Comparison of ENCODE assay signal across 8 cellular contexts in the genomic region with DNA sequence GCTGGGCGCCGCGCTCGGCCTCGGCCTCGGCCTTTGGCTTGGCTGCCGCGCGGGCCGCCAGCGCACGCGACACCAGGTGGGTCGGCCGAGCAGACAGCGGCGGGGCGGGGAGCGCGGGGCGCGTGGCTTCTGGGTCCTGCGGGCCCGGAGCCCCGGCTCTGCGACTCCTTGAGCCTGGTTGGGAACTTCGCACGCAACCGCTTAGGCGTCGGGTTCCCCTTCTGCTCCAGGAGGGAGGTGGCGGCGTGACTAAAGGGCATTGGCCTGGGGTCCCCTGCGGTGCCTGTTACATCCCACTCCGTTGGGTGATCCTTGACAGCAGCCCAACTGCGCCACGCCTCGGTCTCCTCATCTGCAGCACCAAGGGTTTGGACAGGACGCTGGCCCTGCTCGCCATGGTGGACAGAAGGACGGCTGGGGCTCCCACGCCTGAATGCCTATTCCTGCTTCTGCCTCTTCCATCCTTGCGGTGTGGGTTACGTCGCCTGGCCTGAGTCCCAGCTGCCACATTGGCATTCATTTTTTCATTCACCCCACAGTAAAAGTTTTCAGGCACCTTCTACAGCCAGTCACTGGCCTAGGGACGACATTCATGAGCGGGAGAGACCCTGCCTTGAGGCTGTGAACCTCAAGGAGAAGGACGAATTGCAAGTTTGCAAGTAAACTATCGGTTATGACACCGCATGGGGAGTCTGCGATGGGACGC. TPM values are rescaled to one million over a fixed set of nuclear protein-coding genes. Genes with fewer than 3 reads are reported as not detected.
DNase-seq lines count a peak whose midpoint lies in the region; ATAC-seq and TF ChIP-seq lines count a peak whose summit lies in the region.

No MANE protein-coding gene starts in this region.

- H3K4me1 Mint-ChIP-seq in progenitor cell of endocrine pancreas (ENCODE audit: low read depth) = peaks cover 28% of the 10 kb centered on the region
- H3K4me1 Mint-ChIP-seq in naive thymus-derived CD8-positive, alpha-beta T cell = peaks cover 10 to 26% (median 16%) of the 10 kb centered on the region in 4 donors

- peaks cover 11% of the 10 kb centered on the region for H3K36me3 Mint-ChIP-seq in progenitor cell of endocrine pancreas (ENCODE audit: insufficient read depth)
- peaks cover 0 to 25% (median 4%) of the 10 kb centered on the region in 3 donors for H3K36me3 Mint-ChIP-seq in naive thymus-derived CD8-positive, alpha-beta T cell

- H3K36me3 ChIP-seq in SK-N-SH (replicated peaks in 1 of 2; ENCODE audit: control insufficient read depth in 1 of 2, insufficient read depth in 2 of 2, low read length in 1 of 2) = peaks cover 0 to 12% of the 10 kb centered on the region in 2 experiments
- no peaks in the 10 kb centered on the region for H3K36me3 ChIP-seq in effector memory CD4-positive, alpha-beta T cell (ENCODE audit: control insufficient read depth, insufficient read depth, low read length)

- TF ChIP-seq EP300 in SK-N-SH (IDR thresholded peaks at IDR 0.05; ENCODE audit: borderline replicate concordance in 1 of 2, low read depth in 1 of 2, low read length in 1 of 2) = no peak

- H3K4me3 Mint-ChIP-seq in progenitor cell of endocrine pancreas (ENCODE audit: low read depth) = peak overlapping the region; percentile 79
- peak overlapping the region in 2 of 10 donors; percentile 58 to 65 for H3K4me3 Mint-ChIP-seq in naive thymus-derived CD8-positive, alpha-beta T cell

- H3K9me3 ChIP-seq in SK-N-SH = no peaks in the 10 kb centered on the region
- H3K9me3 ChIP-seq in effector memory CD4-positive, alpha-beta T cell (ENCODE audit: control insufficient read depth, low read length) = no peaks in the 10 kb centered on the region

- H3K4me2 ChIP-seq in SK-N-SH = peak overlapping the region; percentile 81

- H3K27me3 Mint-ChIP-seq in progenitor cell of endocrine pancreas = no peaks in the 10 kb centered on the region
- peaks cover 19 to 62% (median 39%) of the 10 kb centered on the region in 5 donors for H3K27me3 Mint-ChIP-seq in naive thymus-derived CD8-positive, alpha-beta T cell

- TF ChIP-seq CTCF in SK-N-SH (IDR thresholded peaks at IDR 0.05) (no peak), progenitor cell of endocrine pancreas (IDR thresholded peaks at IDR 0.05; ENCODE audit: unreplicated experiment) (no peak)

- peak overlapping the region; percentile 86 for H3K27ac Mint-ChIP-seq in progenitor cell of endocrine pancreas
- H3K27ac Mint-ChIP-seq in naive thymus-derived CD8-positive, alpha-beta T cell = no peak overlapping the region

- H3K79me2 ChIP-seq in SK-N-SH (ENCODE audit: insufficient read depth) = peaks cover 51% of the 10 kb centered on the region

- H3K27me3 ChIP-seq in SK-N-SH (ENCODE audit: insufficient read depth) = no peaks in the 10 kb centered on the region
- H3K27me3 ChIP-seq in effector memory CD4-positive, alpha-beta T cell (replicated peaks; ENCODE audit: control insufficient read depth, insufficient read depth, low read length, poor library complexity, severe bottlenecking) = peaks cover 12% of the 10 kb centered on the region

- CTCF ChIA-PET in SK-N-SH (lab: Yijun Ruan, JAX) = interaction anchor here (0.6 to 1.6 kb wide), 4 partner anchors 23 to 317 kb away, joined by 3 to 4 read pairs (median 3); no protein-coding TSS in a partner anchor

- peaks cover 3 to 28% of the 10 kb centered on the region in 2 experiments; a peak in 1 of 4 replicates for H3K4me1 ChIP-seq in SK-N-SH (ENCODE audit: control insufficient read depth in 1 of 2, insufficient read depth in 2 of 2, low read depth in 1 of 2, low read length in 1 of 2)
- no peaks in the 10 kb centered on the region for H3K4me1 ChIP-seq in effector memory CD4-positive, alpha-beta T cell (ENCODE audit: control insufficient read depth, insufficient read depth, low read length, poor library complexity, severe bottlenecking)

- DNase-seq in NCI-H2227 (lab: John Stamatoyannopoulos, UW; ENCODE audit: unreplicated experiment) = peak; percentile 48
- no peak for DNase-seq in NCI-H2227 treated with DMSO at 0.1 percent for 48 hours (lab: John Stamatoyannopoulos, UW)
- DNase-seq in SK-N-SH = no peak
- DNase-seq in fibroblast of peridontal ligament (ENCODE audit: extremely low read depth) = peak; percentile 45
- DNase-seq in progenitor cell of endocrine pancreas (ENCODE audit: low spot score, unreplicated experiment) = no peak
- no peak for DNase-seq in naive thymus-derived CD8-positive, alpha-beta T cell
- DNase-seq in NCI-H2029 treated with DMSO at 0.1 percent for 48 hours (lab: John Stamatoyannopoulos, UW) = no peak
- DNase-seq in effector memory CD4-positive, alpha-beta T cell = no peak

- H3K4me3 ChIP-seq in SK-N-SH (ENCODE audit: low read depth in 2 of 2, low read length in 1 of 2) = peak overlapping the region; percentile 65 to 75
- no peak overlapping the region for H3K4me3 ChIP-seq in effector memory CD4-positive, alpha-beta T cell (ENCODE audit: insufficient read depth, low read depth, low read length, poor library complexity, severe bottlenecking)

- H3K27ac ChIP-seq in SK-N-SH (ENCODE audit: low read depth in 2 of 2, low read length in 1 of 2) = peak overlapping the region; percentile 10 to 79; a peak in 3 of 4 replicates
- H3K27ac ChIP-seq in effector memory CD4-positive, alpha-beta T cell (ENCODE audit: insufficient read depth, low read length, poor library complexity, severe bottlenecking) = no peak overlapping the region

- POLR2A ChIA-PET in SK-N-SH (lab: Yijun Ruan, JAX) = no interaction called here
- POLR2A ChIA-PET in naive thymus-derived CD8-positive, alpha-beta T cell (lab: Charles Lee) = no interaction called here

- no peak for ATAC-seq in naive thymus-derived CD8-positive, alpha-beta T cell

- peaks cover 5% of the 10 kb centered on the region for H3K9me3 Mint-ChIP-seq in progenitor cell of endocrine pancreas (ENCODE audit: low read depth)
- peaks cover 0 to 33% (median 23%) of the 10 kb centered on the region in 9 donors for H3K9me3 Mint-ChIP-seq in naive thymus-derived CD8-positive, alpha-beta T cell

- no peak; the same call in 1 of the 2 replicates for TF ChIP-seq RAD21 in SK-N-SH (IDR thresholded peaks at IDR 0.05; ENCODE audit: low read length)

- WGBS in SK-N-SH (ENCODE audit: low lambda C conversion rate) = 44% methylated on average over 12 of the region's 52 CpGs

- H2AFZ ChIP-seq in SK-N-SH (ENCODE audit: low read depth) = peak overlapping the region; percentile 71

- H3K9me2 ChIP-seq in SK-N-SH = no peaks in the 10 kb centered on the region

- H4K20me1 ChIP-seq in SK-N-SH (ENCODE audit: insufficient read depth) = no peaks in the 10 kb centered on the region

- H3F3A ChIP-seq in SK-N-SH (replicated peaks; ENCODE audit: insufficient read depth) = no peaks in the 10 kb centered on the region

- peak overlapping the region; percentile 65 for H3K9ac ChIP-seq in SK-N-SH

TF ChIP-seq in SK-N-SH, 30 proteins besides CTCF, POLR2A, EP300 and RAD21:
- TF ChIP-seq FOXJ3 (CRISPR knock-in tag; IDR thresholded peaks at IDR 0.05) (0 out of 2 replicates have a peak, but pooled peaks have one; percentile 30), RFX5 (IDR thresholded peaks at IDR 0.05; ENCODE audit: low read length) (no peak), TAF1 (IDR thresholded peaks at IDR 0.05; ENCODE audit: borderline replicate concordance, low read depth, low read length) (no peak), SMC3 (IDR thresholded peaks at IDR 0.05; ENCODE audit: low read depth, low read length) (no peak)
- TF ChIP-seq, protein P1, sequence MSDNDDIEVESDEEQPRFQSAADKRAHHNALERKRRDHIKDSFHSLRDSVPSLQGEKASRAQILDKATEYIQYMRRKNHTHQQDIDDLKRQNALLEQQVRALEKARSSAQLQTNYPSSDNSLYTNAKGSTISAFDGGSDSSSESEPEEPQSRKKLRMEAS (IDR thresholded peaks at IDR 0.05; ENCODE audit: low read depth) = peak; percentile 9; the same call in 1 of the 2 replicates

RNA-seq across cellular contexts. Expression of gene EVC, which starts 0.6 kb away (rescaled TPM):
- 3.8 and 4.2 TPM in 2 replicates for polyA plus RNA-seq in SK-N-SH (2012; rRNA removed)
- polyA plus RNA-seq in SK-N-SH (2012; cell fraction: cytosol; rRNA removed) = 2.8 and 3.7 TPM in 2 replicates
- 10.2 and 18.2 TPM in 2 replicates for polyA plus RNA-seq in SK-N-SH (2012; cell fraction: nucleus; rRNA removed)
- 30.2 and 33.3 TPM in 2 replicates for total RNA-seq in progenitor cell of endocrine pancreas
- total RNA-seq in naive thymus-derived CD8-positive, alpha-beta T cell = under 1 TPM in 1 of 2 experiments, not detected in 1; 0.05 TPM
- not detected for polyA plus RNA-seq in naive thymus-derived CD8-positive, alpha-beta T cell

RNA-seq across cellular contexts. Expression of gene EVC2, which starts 3.3 kb away (rescaled TPM):
- not detected in 2 replicates for polyA plus RNA-seq in SK-N-SH (2012; rRNA removed)
- 0.03 TPM in 1 of 2 replicates, not detected in the other for polyA plus RNA-seq in SK-N-SH (2012; cell fraction: cytosol; rRNA removed)
- polyA plus RNA-seq in SK-N-SH (2012; cell fraction: nucleus; rRNA removed) = 0.01 TPM in 2 replicates
- total RNA-seq in progenitor cell of endocrine pancreas = 14.1 and 14.4 TPM in 2 replicates
- total RNA-seq in naive thymus-derived CD8-positive, alpha-beta T cell = under 1 TPM in 1 of 2 experiments, not detected in 1; 0.11 TPM
- under 1 TPM in 1 of 3 donors, not detected in 2; 0.20 TPM for polyA plus RNA-seq in naive thymus-derived CD8-positive, alpha-beta T cell

Comparison
In these comparisons a context has a peak if more than half of its experiments do, and no peak if none do; other contexts are left out.
1. DNase-seq: peak in NCI-H2227 (single experiment) and fibroblast of peridontal ligament (single experiment); none in NCI-H2227 treated with DMSO at 0.1 percent for 48 hours (single experiment), SK-N-SH (single experiment), progenitor cell of endocrine pancreas (single experiment), naive thymus-derived CD8-positive, alpha-beta T cell (0 of 10), NCI-H2029 treated with DMSO at 0.1 percent for 48 hours (single experiment) and effector memory CD4-positive, alpha-beta T cell (0 of 3).
2. RNA of gene EVC, which starts 0.6 kb away (total RNA-seq): 30.2 to 33.3 TPM in progenitor cell of endocrine pancreas; 0.05 TPM in naive thymus-derived CD8-positive, alpha-beta T cell; every median in the first group is over 10 times any median in the second.
3. RNA of gene EVC2, which starts 3.3 kb away (total RNA-seq): 14.1 to 14.4 TPM in progenitor cell of endocrine pancreas; 0.11 TPM in naive thymus-derived CD8-positive, alpha-beta T cell; every median in the first group is over 10 times any median in the second.